ENCODE assay signal across 12 cellular contexts in the genomic region with DNA sequence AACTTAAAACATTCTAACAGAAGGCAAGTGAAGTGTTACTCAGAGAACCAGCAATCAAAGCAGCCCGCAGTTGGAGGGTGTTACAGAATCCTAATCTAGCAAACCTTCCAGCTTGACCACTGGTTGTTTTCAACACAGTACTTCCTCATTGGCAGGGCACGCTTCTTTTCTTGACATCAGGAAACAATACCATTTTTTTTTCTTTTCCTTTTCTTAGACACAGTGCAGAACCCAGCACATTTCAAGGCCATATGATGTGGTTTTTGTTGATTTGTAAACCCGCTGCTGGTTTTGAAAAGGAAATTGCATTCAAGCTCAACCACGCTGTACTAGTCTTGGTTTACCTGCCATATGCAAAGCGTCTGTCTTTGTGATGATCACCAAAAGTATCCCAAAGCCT. TPM values are rescaled to one million over a fixed set of nuclear protein-coding genes. Genes with fewer than 3 reads are reported as not detected.
DNase-seq lines count a peak whose midpoint lies in the region; ATAC-seq, FAIRE-seq and TF ChIP-seq lines count a peak whose summit lies in the region.
"Had no signal": no experiment of that assay in that cellular context is flagged by ENCODE, and none has a peak within 500 bp of the region (broad histone marks: within the 10 kb centered on the region; RNA-seq: fewer than 3 reads in every experiment).

No MANE protein-coding gene starts in this region.

- H2AFZ ChIP-seq in HepG2 (ENCODE audit: low read length): no peak overlapping the region
- no peak overlapping the region for H2AFZ ChIP-seq in H9 (ENCODE audit: low read length)
- H2AFZ ChIP-seq: hepatocyte had no signal

- no peak overlapping the region for H3K23ac ChIP-seq in H9 (ENCODE audit: insufficient read length, low read depth, low read length)

- no peaks in the 10 kb centered on the region for H3K79me2 ChIP-seq in HepG2 (ENCODE audit: insufficient read depth, low read length)
- H3K79me2 ChIP-seq in H9 (ENCODE audit: insufficient read depth, low read length): no peaks in the 10 kb centered on the region

- H3K4me1 Mint-ChIP-seq in T-helper 2 cell treated with Interferon-gamma antibody and Interleukin-4, amounts not matched to agents 5 μg/mL and 100 μg/mL, for 36 hours (ENCODE audit: low read depth): peaks cover 9% of the 10 kb centered on the region
- no peaks in the 10 kb centered on the region; a peak in 2 of 4 replicates for H3K4me1 Mint-ChIP-seq in H9
- H3K4me1 Mint-ChIP-seq in WTC11: peaks cover 2% of the 10 kb centered on the region; the same call in 1 of the 2 replicates

- no peak overlapping the region for H2BK5ac ChIP-seq in H9 (ENCODE audit: insufficient read length, low read length)

- H4K20me1 ChIP-seq in HepG2 (ENCODE audit: insufficient read depth, low read length) (no peaks in the 10 kb centered on the region), H9 (ENCODE audit: control insufficient read depth, insufficient read depth, insufficient read length) (peaks cover under 1% of the 10 kb centered on the region)

- no peak overlapping the region for H2BK12ac ChIP-seq in H9 (ENCODE audit: insufficient read length, low read depth, low read length)

- no peak overlapping the region for H2BK15ac ChIP-seq in H9 (ENCODE audit: low read depth, low read length)

- POLR2A ChIA-PET in HepG2 (lab: Yijun Ruan, JAX): no interaction called here
- POLR2A ChIA-PET in WTC11 (lab: Charles Lee): no interaction called here

- no peak overlapping the region for H3K27ac Mint-ChIP-seq in T-helper 2 cell treated with Interferon-gamma antibody and Interleukin-4, amounts not matched to agents 5 μg/mL and 100 μg/mL, for 36 hours
- H3K27ac Mint-ChIP-seq in H9 (no peak overlapping the region), WTC11 (no peak overlapping the region)

- H3K14ac ChIP-seq in H9 (ENCODE audit: insufficient read depth, low read length): no peak overlapping the region

- BruUV-seq in HepG2 (replicated peaks; lab: Mats Ljungman, UMichigan): no TSS peak

- intact Hi-C loops in HepG2 (cut with micrococcal nuclease; ENCODE audit: unreplicated experiment): no loop called here

- TF ChIP-seq EP300 in HepG2 (IDR thresholded peaks at IDR 0.05; ENCODE audit: low read depth in 2 of 2, low read length in 2 of 2): no peak
- no peak for TF ChIP-seq EP300 in HepG2 (CRISPR knock-in tag; IDR thresholded peaks at IDR 0.05; ENCODE audit: borderline replicate concordance)

- H3K23me2 ChIP-seq in H9 (ENCODE audit: insufficient read length, low read depth, low read length, poor library complexity, severe bottlenecking): no peaks in the 10 kb centered on the region

- H3K36me3 Mint-ChIP-seq in T-helper 2 cell treated with Interferon-gamma antibody and Interleukin-4, amounts not matched to agents 5 μg/mL and 100 μg/mL, for 36 hours (ENCODE audit: low read depth): no peaks in the 10 kb centered on the region
- peaks cover 6 to 26% (median 15%) of the 10 kb centered on the region in 3 experiments for H3K36me3 Mint-ChIP-seq in H9 (ENCODE audit: insufficient read depth in 1 of 3, low read depth in 3 of 3)
- peaks cover 22% of the 10 kb centered on the region for H3K36me3 Mint-ChIP-seq in WTC11

- H3K9me3 ChIP-seq in liver (ENCODE audit: control insufficient read depth in 4 of 4, low read length in 3 of 4) (no peaks in the 10 kb centered on the region), HepG2 (ENCODE audit: low read length) (no peaks in the 10 kb centered on the region), lung (ENCODE audit: control insufficient read depth in 2 of 2, insufficient read depth in 1 of 2, low read length in 1 of 2) (no peaks in the 10 kb centered on the region), H9 (ENCODE audit: control insufficient read depth, low read depth, low read length) (no peaks in the 10 kb centered on the region)

- H3K4me2 ChIP-seq in HepG2 (ENCODE audit: low read depth, low read length) (no peak overlapping the region), H9 (ENCODE audit: insufficient read depth, insufficient read length, low read length) (no peak overlapping the region)
- H3K4me2 ChIP-seq: hepatocyte had no signal

- no peak overlapping the region for H2AK5ac ChIP-seq in H9 (ENCODE audit: insufficient read length, low read length)

- peaks cover 4% of the 10 kb centered on the region for H3K9me3 Mint-ChIP-seq in T-helper 2 cell treated with Interferon-gamma antibody and Interleukin-4, amounts not matched to agents 5 μg/mL and 100 μg/mL, for 36 hours
- H3K9me3 Mint-ChIP-seq in H9 (peaks cover 8 to 11% of the 10 kb centered on the region in 2 experiments; a peak in 4 of 5 replicates), WTC11 (peaks cover 22% of the 10 kb centered on the region)

- no peak overlapping the region for H3K56ac ChIP-seq in H9 (ENCODE audit: insufficient read length, low read depth, low read length)

- H3K4me1 ChIP-seq in liver (ENCODE audit: control insufficient read depth in 4 of 4, insufficient read depth in 4 of 4, low read length in 3 of 4): no peaks in the 10 kb centered on the region
- H3K4me1 ChIP-seq in HepG2 (ENCODE audit: insufficient read depth, low read length): peaks cover 10% of the 10 kb centered on the region
- H3K4me1 ChIP-seq in lung (ENCODE audit: control insufficient read depth in 2 of 2, insufficient read depth in 2 of 2, low read length in 2 of 2): peaks cover 10 to 19% of the 10 kb centered on the region in 2 donors
- H3K4me1 ChIP-seq in H9 (ENCODE audit: insufficient read depth, low read length): peaks cover 3% of the 10 kb centered on the region; the same call in 1 of the 2 replicates

- no peaks in the 10 kb centered on the region for H3K79me1 ChIP-seq in H9 (ENCODE audit: insufficient read depth, low read depth, low read length, poor library complexity, severe bottlenecking)

- no peak overlapping the region for H4K91ac ChIP-seq in H9 (ENCODE audit: insufficient read length, low read depth, low read length)

- no peaks in the 10 kb centered on the region for H3K36me3 ChIP-seq in liver (ENCODE audit: control insufficient read depth in 4 of 4, insufficient read depth in 3 of 4, low read depth in 1 of 4, low read length in 3 of 4)
- H3K36me3 ChIP-seq in HepG2 (replicated peaks in 1 of 2; ENCODE audit: control insufficient read depth in 1 of 2, insufficient read depth in 2 of 2, low read length in 2 of 2): peaks cover 12 to 49% of the 10 kb centered on the region in 2 experiments
- H3K36me3 ChIP-seq in lung (ENCODE audit: control insufficient read depth in 2 of 2, insufficient read depth in 2 of 2, low read length in 2 of 2): peaks cover 0 to 3% of the 10 kb centered on the region in 2 donors

- no peak for TF ChIP-seq POLR2A in HepG2 (IDR thresholded peaks at IDR 0.05; ENCODE audit: insufficient read depth in 1 of 2, low read depth in 2 of 2, low read length in 2 of 2)

- H4K5ac ChIP-seq in H9 (ENCODE audit: insufficient read length, low read depth, low read length): no peak overlapping the region

- peak overlapping the region; percentile 60 for H3K4me3 Mint-ChIP-seq in T-helper 2 cell treated with Interferon-gamma antibody and Interleukin-4, amounts not matched to agents 5 μg/mL and 100 μg/mL, for 36 hours
- H3K4me3 Mint-ChIP-seq in H9 (no peak overlapping the region), WTC11 (no peak overlapping the region)

- in situ Hi-C loops in HepG2 (cut with HindIII; ENCODE audit: extremely low pct_ligation_motif_present, low pct_unique_long_range_greater_than_20kb): no loop called here

- no peak overlapping the region for H3K4me3 ChIP-seq in liver (ENCODE audit: low read depth in 1 of 3, low read length in 3 of 3)
- H3K4me3 ChIP-seq in HepG2 (replicated peaks in 1 of 3; ENCODE audit: insufficient read depth in 1 of 3, low read depth in 2 of 3, low read length in 3 of 3): no peak overlapping the region
- H3K4me3 ChIP-seq in lung: no peak overlapping the region
- H3K4me3 ChIP-seq: hepatocyte, K562 had no signal

- H2BK20ac ChIP-seq in H9 (ENCODE audit: low read depth, low read length, poor library complexity, severe bottlenecking): no peak overlapping the region

- H2BK120ac ChIP-seq in H9 (ENCODE audit: low read depth, low read length, poor library complexity, severe bottlenecking): no peak overlapping the region

- no peak overlapping the region for H3K9ac ChIP-seq in liver (ENCODE audit: low read depth in 1 of 2, low read length in 2 of 2)
- H3K9ac ChIP-seq in HepG2 (ENCODE audit: insufficient read depth, low read depth, low read length): no peak overlapping the region
- H3K9ac ChIP-seq in H9 (ENCODE audit: extremely low read depth, insufficient read length, low read length): no peak overlapping the region

- WGBS in liver: 56% methylated on average over 5 of the region's 5 CpGs
- WGBS in HepG2 (ENCODE audit: low lambda C conversion rate): 98% methylated on average over 5 of the region's 5 CpGs
- WGBS in lung, 2 donors: 14 to 16% methylated on average over 5 of the region's 5 CpGs
- WGBS in H9 (ENCODE audit: extremely low coverage, insufficient read length, low lambda C conversion rate): no CpG with 5 or more reads among the region's 5 CpGs

- no peak for DNase-seq in HepG2 (ENCODE audit: low spot score)
- no peak for DNase-seq in T-helper 2 cell treated with Interferon-gamma antibody and Interleukin-4, amounts not matched to agents 5 μg/mL and 100 μg/mL, for 36 hours (ENCODE audit: low spot score)
- peak; percentile 63 for DNase-seq in lung (ENCODE audit: low spot score)
- no peak for DNase-seq in H9
- no peak for DNase-seq in omental fat pad (ENCODE audit: low spot score)
- DNase-seq in WTC11 (ENCODE audit: low spot score): no peak

- H3K27me3 ChIP-seq in liver (ENCODE audit: control insufficient read depth in 4 of 4, insufficient read depth in 4 of 4, low read length in 3 of 4) (no peaks in the 10 kb centered on the region), HepG2 (ENCODE audit: control insufficient read depth in 1 of 2, insufficient read depth in 2 of 2, low read length in 2 of 2) (no peaks in the 10 kb centered on the region), lung (ENCODE audit: control insufficient read depth, insufficient read depth) (no peaks in the 10 kb centered on the region), H9 (ENCODE audit: insufficient read depth, low read length) (no peaks in the 10 kb centered on the region)
- H3K27me3 ChIP-seq: hepatocyte had no signal

- ATAC-seq in HepG2 (no peak), lung (ENCODE audit: insufficient read depth, low FRiP score) (no peak), GM19455 (IDR thresholded peaks at IDR 0.05; ENCODE audit: unreplicated experiment) (no peak), omental fat pad (ENCODE audit: low FRiP score) (no peak), WTC11 (no peak)
- ATAC-seq: K562 had no signal

- peaks cover 12% of the 10 kb centered on the region for H3K27me3 Mint-ChIP-seq in T-helper 2 cell treated with Interferon-gamma antibody and Interleukin-4, amounts not matched to agents 5 μg/mL and 100 μg/mL, for 36 hours (ENCODE audit: low read depth)
- H3K27me3 Mint-ChIP-seq in H9 (ENCODE audit: low read depth): no peaks in the 10 kb centered on the region
- H3K27me3 Mint-ChIP-seq in WTC11 (ENCODE audit: low read depth): no peaks in the 10 kb centered on the region

- no peak overlapping the region for H3K4ac ChIP-seq in H9 (ENCODE audit: low read depth, low read length)

- no peak overlapping the region for H4K8ac ChIP-seq in H9 (replicated peaks; ENCODE audit: insufficient read length, low read depth, low read length)

- TF ChIP-seq RAD21 in liver (IDR thresholded peaks at IDR 0.05) (no peak), HepG2 (CRISPR knock-in tag; IDR thresholded peaks at IDR 0.05) (no peak)

- TF ChIP-seq CTCF in liver (IDR thresholded peaks at IDR 0.05; ENCODE audit: low read depth, low read length, missing input control) (no peak), HepG2 (CRISPR knock-in tag; IDR thresholded peaks at IDR 0.05) (no peak), lung (IDR thresholded peaks at IDR 0.05; ENCODE audit: control extremely low read depth, extremely low read depth) (no peak), H9 (conservative IDR thresholded peaks at IDR 0.05) (no peak), omental fat pad (IDR thresholded peaks at IDR 0.05) (no peak), WTC11 (IDR thresholded peaks at IDR 0.05) (no peak)

- H3K27ac ChIP-seq in liver (ENCODE audit: low read depth in 1 of 2, low read length in 2 of 2) (no peak overlapping the region), HepG2 (ENCODE audit: extremely low read length, insufficient read depth, low read length) (no peak overlapping the region), lung (ENCODE audit: low read depth in 1 of 2, low read length in 1 of 2) (peak overlapping the region in 1 of 2 donors; percentile 11), H9 (ENCODE audit: insufficient read length, low read depth, low read length) (no peak overlapping the region)
- H3K27ac ChIP-seq: hepatocyte had no signal

- CTCF ChIA-PET in HepG2 (lab: Yijun Ruan, JAX; ENCODE audit: low intra/inter-chr PET ratio, low total read pairs): no interaction called here
- CTCF ChIA-PET in WTC11 (lab: Charles Lee): no interaction called here

- no peak overlapping the region for H3K18ac ChIP-seq in H9 (ENCODE audit: insufficient read length, low read depth, low read length)

- no peak overlapping the region for H3T11ph ChIP-seq in H9 (ENCODE audit: low read length)

- FAIRE-seq in HepG2 (lab: Jason Lieb, UNC): no peak
- FAIRE-seq: bronchial epithelial cell, H1, K562 had no signal

RNA-seq across cellular contexts. Expression of gene RHOBTB1, which starts 33.4 kb away (rescaled TPM):
- total RNA-seq in liver: 10 to 100 TPM in 1 of 2 donors, 1 to 10 TPM in 1; 6.6 to 11.8 TPM
- polyA plus RNA-seq in liver: 1 to 10 TPM; 2.7 to 3.3 TPM
- 59.5 and 80.6 TPM in 2 replicates for total RNA-seq in HepG2 (2016; rRNA removed; fragmentation: Illumina TruSeq; extraction: Trizol)
- 7.7 and 10.8 TPM in 2 replicates for total RNA-seq in HepG2 (2016; cell fraction: cytosol; rRNA removed; fragmentation: Illumina TruSeq; extraction: Trizol; ENCODE audit: low read depth)
- total RNA-seq in HepG2 (2016; cell fraction: insoluble cytoplasmic fraction; rRNA removed; fragmentation: Illumina TruSeq; extraction: Trizol): 59.9 and 79.4 TPM in 2 replicates
- total RNA-seq in HepG2 (2016; cell fraction: membrane; rRNA removed; fragmentation: Illumina TruSeq; extraction: Trizol): 31.0 and 34.2 TPM in 2 replicates
- total RNA-seq in HepG2 (2016; cell fraction: nucleus; rRNA removed; fragmentation: Illumina TruSeq; extraction: Trizol): 53.4 and 63.5 TPM in 2 replicates
- polyA plus RNA-seq in HepG2 (2011; rRNA removed): 13.0 and 18.8 TPM in 2 replicates
- 11.3 and 11.5 TPM in 2 replicates for polyA plus RNA-seq in HepG2 (2011; cell fraction: cytosol; rRNA removed)
- polyA plus RNA-seq in HepG2 (2011; cell fraction: nucleus; rRNA removed): 27.3 and 37.7 TPM in 2 replicates
- polyA plus RNA-seq in HepG2 (2012): 10.7 and 10.9 TPM in 2 replicates
- 4.3 and 4.9 TPM in 2 replicates for polyA plus RNA-seq in HepG2 (2016; cell fraction: cytosol; fragmentation: Illumina TruSeq; extraction: Trizol; ENCODE audit: low read depth)
- polyA plus RNA-seq in HepG2 (2016; cell fraction: insoluble cytoplasmic fraction; fragmentation: Illumina TruSeq; extraction: Trizol; ENCODE audit: low read depth): 57.8 and 61.6 TPM in 2 replicates
- polyA plus RNA-seq in HepG2 (2016; cell fraction: membrane; fragmentation: Illumina TruSeq; extraction: Trizol; ENCODE audit: low read depth): 14.8 and 14.9 TPM in 2 replicates
- 58.3 and 64.1 TPM in 2 replicates for polyA plus RNA-seq in HepG2 (2016; cell fraction: nucleus; fragmentation: Illumina TruSeq; extraction: Trizol; ENCODE audit: insufficient read depth, low read depth)
- polyA minus RNA-seq in HepG2 (2011; rRNA and poly(A)+ RNA removed; ENCODE audit: low replicate concordance): 19.3 and 21.6 TPM in 2 replicates
- polyA minus RNA-seq in HepG2 (2011; cell fraction: cytosol; rRNA and poly(A)+ RNA removed): 8.8 and 15.0 TPM in 2 replicates
- 37.7 and 46.2 TPM in 2 replicates for polyA minus RNA-seq in HepG2 (2011; cell fraction: nucleus; rRNA and poly(A)+ RNA removed)
- total RNA-seq in lung: 10 to 100 TPM; 10.9 to 27.2 TPM
- polyA plus RNA-seq in lung: 1 to 10 TPM; 4.8 to 5.1 TPM
- total RNA-seq in H9 (2021): 2.5 and 2.9 TPM in 2 replicates
- total RNA-seq in omental fat pad: 10 to 100 TPM in 3 of 4 donors, 1 to 10 TPM in 1; 9.5 to 34.8 (median 16.9) TPM
- 6.9 to 8.3 TPM (median 7.3 TPM) in 3 replicates for total RNA-seq in WTC11 (2021)
